8 cellular contexts compared by ENCODE assay signal in the genomic region with DNA sequence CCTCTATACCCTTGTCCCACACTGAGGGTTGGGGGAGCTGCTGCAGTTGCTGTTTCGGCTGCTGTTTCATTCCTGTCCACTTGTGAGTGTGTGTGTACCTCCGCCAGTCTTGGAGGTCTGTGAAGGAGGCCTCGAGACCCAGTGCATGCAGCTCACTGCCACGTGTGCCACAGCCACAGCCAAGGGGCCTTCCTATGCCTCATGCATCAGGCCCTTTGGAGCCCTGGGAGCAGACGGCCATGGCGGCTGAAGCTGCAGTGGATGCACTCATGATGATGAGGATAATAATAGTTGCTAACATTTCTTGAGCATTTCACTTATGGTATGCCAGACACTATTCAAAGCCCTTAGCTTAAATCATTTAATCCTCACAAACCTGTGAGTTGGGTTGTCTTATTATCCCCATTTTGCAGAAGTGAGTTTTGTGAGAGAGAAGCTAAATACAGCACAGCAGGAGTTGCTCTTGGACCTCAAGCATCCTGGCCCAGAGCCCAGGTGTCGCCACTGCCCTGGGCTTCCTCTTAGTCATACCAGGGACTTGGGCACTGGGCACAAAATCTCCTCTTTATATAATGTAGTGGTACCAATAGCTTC.
DNase-seq lines count a peak whose midpoint lies in the region; ATAC-seq and TF ChIP-seq lines count a peak whose summit lies in the region.

No MANE protein-coding gene starts in this region.

- WGBS in sigmoid colon, 2 donors = 71 to 76% methylated on average over 7 of the region's 7 CpGs

- no peak for TF ChIP-seq EP300 in sigmoid colon (IDR thresholded peaks at IDR 0.05)

- DNase-seq in activated gamma-delta T cell treated with Interleukin-2 at 50 U/mL for 16 hours (peak; percentile 23), activated gamma-delta T cell (lab: John Stamatoyannopoulos, UW) (no peak), activated B cell treated with CpG ODN at 0.5 μM for 24 hours (no peak), foreskin fibroblast (peak; percentile 73 to 82), sigmoid colon (peak; percentile 80), retina (no peak)

- no peaks in the 10 kb centered on the region for H3K27me3 ChIP-seq in sigmoid colon

- peak overlapping the region; percentile 91 for H3K27ac Mint-ChIP-seq in activated B cell treated with CpG ODN at 0.5 μM for 24 hours

- peaks cover 79% of the 10 kb centered on the region for H3K4me1 Mint-ChIP-seq in activated B cell treated with CpG ODN at 0.5 μM for 24 hours

- intact Hi-C loops in activated B cell treated with CpG ODN at 0.5 μM for 24 hours (cut with micrococcal nuclease) = loop anchor here (1.0 to 5.0 kb wide), 5 partner anchors 25 to 599 kb away; a partner anchor contains a TSS
- intact Hi-C loops in sigmoid colon (cut with DNase I) = loop anchor here (10.0 kb wide), 1 partner anchor 217 kb away; a partner anchor contains a TSS

- CTCF ChIA-PET in activated B cell treated with CpG ODN at 0.5 μM for 24 hours (lab: Charles Lee) = interaction anchor here (0.9 to 7.4 kb wide), 7 partner anchors 16 to 359 kb away, joined by 3 to 83 read pairs (median 4); no protein-coding TSS in a partner anchor

- no peaks in the 10 kb centered on the region for H3K27me3 Mint-ChIP-seq in activated B cell treated with CpG ODN at 0.5 μM for 24 hours

- ATAC-seq in activated B cell treated with CpG ODN at 0.5 μM for 24 hours (ENCODE audit: low read depth) (no peak), GM18861 (IDR thresholded peaks at IDR 0.05; ENCODE audit: unreplicated experiment) (no peak), GM21526 (IDR thresholded peaks at IDR 0.05; ENCODE audit: low FRiP score, unreplicated experiment) (no peak)

- peak overlapping the region; percentile 66 to 76 (median 74) for H3K27ac ChIP-seq in sigmoid colon

- H3K36me3 Mint-ChIP-seq in activated B cell treated with CpG ODN at 0.5 μM for 24 hours (ENCODE audit: low read depth) = no peaks in the 10 kb centered on the region

- H3K4me3 ChIP-seq in foreskin fibroblast (ENCODE audit: low read depth in 1 of 2, low read length in 2 of 2) (no peak overlapping the region), sigmoid colon (no peak overlapping the region)

- H3K4me3 Mint-ChIP-seq in activated B cell treated with CpG ODN at 0.5 μM for 24 hours = peak overlapping the region; percentile 50

- peaks cover 0 to 11% (median 5%) of the 10 kb centered on the region in 4 donors for H3K4me1 ChIP-seq in sigmoid colon

- POLR2A ChIA-PET in activated B cell treated with CpG ODN at 0.5 μM for 24 hours (lab: Charles Lee) = interaction anchor here (0.6 to 12.6 kb wide), 18 partner anchors 9 to 284 kb away, joined by 3 to 388 read pairs (median 20); a partner anchor contains a TSS

- H3K36me3 ChIP-seq in sigmoid colon = no peaks in the 10 kb centered on the region

- TF ChIP-seq CTCF in activated B cell treated with CpG ODN at 0.5 μM for 24 hours (IDR thresholded peaks at IDR 0.05) (no peak), foreskin fibroblast (IDR thresholded peaks at IDR 0.05; ENCODE audit: low read depth, low read length) (no peak), sigmoid colon (IDR thresholded peaks at IDR 0.05) (no peak)

- H3K9me3 Mint-ChIP-seq in activated B cell treated with CpG ODN at 0.5 μM for 24 hours = no peaks in the 10 kb centered on the region

- no peak for TF ChIP-seq POLR2A in sigmoid colon (IDR thresholded peaks at IDR 0.05)

- no peaks in the 10 kb centered on the region for H3K9me3 ChIP-seq in sigmoid colon

Comparison
In these comparisons a context has a peak if more than half of its experiments do, and no peak if none do; other contexts are left out.
1. DNase-seq: peak in activated gamma-delta T cell treated with Interleukin-2 at 50 U/mL for 16 hours (single experiment), foreskin fibroblast (2 of 2) and sigmoid colon (single experiment); none in activated gamma-delta T cell (single experiment), activated B cell treated with CpG ODN at 0.5 μM for 24 hours (single experiment) and retina (single experiment).